11 cellular contexts compared by ENCODE assay signal in the genomic region with DNA sequence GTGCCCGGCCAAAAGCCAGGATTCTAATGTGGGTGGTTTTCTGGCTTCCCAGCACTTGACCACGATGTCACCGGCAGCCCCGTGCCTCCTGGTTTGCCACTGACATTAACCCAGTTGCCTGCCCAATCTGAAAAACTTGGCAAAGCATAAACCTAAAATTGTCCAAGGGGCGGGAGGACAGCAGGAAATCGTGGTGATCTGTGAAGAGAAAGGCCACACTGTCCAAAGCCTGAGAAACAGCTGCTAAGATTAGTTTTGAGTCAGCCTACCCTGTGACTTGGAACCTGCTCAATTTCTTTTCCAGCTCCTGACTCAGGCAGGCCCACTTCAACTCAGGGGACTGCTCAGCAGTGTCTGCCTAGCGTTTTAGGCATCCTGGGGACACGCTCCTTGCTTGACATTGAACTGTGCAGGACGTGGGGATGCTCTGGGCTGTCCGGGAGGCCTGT. TPM values are rescaled to one million over a fixed set of nuclear protein-coding genes. Genes with fewer than 3 reads are reported as not detected.
DNase-seq lines count a peak whose midpoint lies in the region; FAIRE-seq and TF ChIP-seq lines count a peak whose summit lies in the region.
"Had no signal": no experiment of that assay in that cellular context is flagged by ENCODE, and none has a peak within 500 bp of the region (broad histone marks: within the 10 kb centered on the region; RNA-seq: fewer than 3 reads in every experiment).

No MANE protein-coding gene starts in this region.

- POLR2A ChIA-PET in CD4-positive, alpha-beta memory T cell (lab: Charles Lee; ENCODE audit: partially characterized antibody) = interaction anchor here (1.1 kb wide), 1 partner anchor 10 kb away, joined by 3 read pairs; a partner anchor contains a TSS

- H3K27ac Mint-ChIP-seq in CD4-positive, alpha-beta memory T cell = peak overlapping the region in 1 of 7 donors; percentile 29
- H3K27ac Mint-ChIP-seq: activated T-helper 2 cell treated with anti-CD3 and anti-CD28 coated beads, Interferon-gamma antibody, Interleukin-2, Interleukin-4, amounts not matched to agents 10 μg/mL and 5 μg/mL and 100 μg/mL, durations not matched to agents 14 hours and 24 hours and 36 hours had no signal

- H3K4me1 Mint-ChIP-seq in CD4-positive, alpha-beta memory T cell = peaks cover 0 to 6% (median 2%) of the 10 kb centered on the region in 4 donors

- peak; percentile 84 for FAIRE-seq in RCC 7860 (lab: Jason Lieb, UNC)
- FAIRE-seq: keratinocyte had no signal

- H3K27me3 Mint-ChIP-seq in CD4-positive, alpha-beta memory T cell = no peaks in the 10 kb centered on the region

- no peaks in the 10 kb centered on the region for H3K27me3 ChIP-seq in esophagus (ENCODE audit: control insufficient read depth in 1 of 2, insufficient read depth in 2 of 2, low read length in 2 of 2)
- H3K27me3 ChIP-seq in uterus = no peaks in the 10 kb centered on the region
- no peaks in the 10 kb centered on the region for H3K27me3 ChIP-seq in CD4-positive, alpha-beta memory T cell (ENCODE audit: insufficient read depth, low read length)
- H3K27me3 ChIP-seq: SJSA1 had no signal

- H3K4me3 Mint-ChIP-seq in CD4-positive, alpha-beta memory T cell = no peak overlapping the region

- WGBS in esophagus, 2 donors = 62 to 67% methylated on average over 10 of the region's 10 CpGs

- peak in 1 of 2 donors; percentile 19 for TF ChIP-seq POLR2A in uterus (IDR thresholded peaks at IDR 0.05)

- no peaks in the 10 kb centered on the region for H3K4me1 ChIP-seq in esophagus (ENCODE audit: control insufficient read depth in 2 of 2, insufficient read depth in 2 of 2, low read length in 1 of 2)
- H3K4me1 ChIP-seq in uterus = no peaks in the 10 kb centered on the region
- H3K4me1 ChIP-seq in CD4-positive, alpha-beta memory T cell (ENCODE audit: insufficient read depth, low read length) = no peaks in the 10 kb centered on the region

- H3K36me3 ChIP-seq in esophagus (ENCODE audit: control insufficient read depth in 2 of 2, insufficient read depth in 2 of 2, low read length in 1 of 2) (peaks cover 5 to 10% of the 10 kb centered on the region in 2 donors), uterus (no peaks in the 10 kb centered on the region)
- H3K36me3 ChIP-seq in CD4-positive, alpha-beta memory T cell (ENCODE audit: insufficient read depth, low read length) = peaks cover 11% of the 10 kb centered on the region

- DNase-seq in RCC 7860 (ENCODE audit: low spot score) (peak; percentile 75), mucosa of gallbladder (ENCODE audit: low spot score) (peak; percentile 58), uterus (peak; percentile 68 to 82), DMS153 treated with DMSO at 0.1 percent for 48 hours (lab: John Stamatoyannopoulos, UW; ENCODE audit: unreplicated experiment) (no peak)
- DNase-seq in CD4-positive, alpha-beta memory T cell = no peak
- no peak for DNase-seq in stimulated activated CD4-positive, alpha-beta T cell treated with anti-CD3 and anti-CD28 coated beads, Interleukin-12 subunit alpha, Interleukin-12 subunit beta, amount 100 ng/mL, for 4 hours

- H3K9me3 Mint-ChIP-seq in CD4-positive, alpha-beta memory T cell = no peaks in the 10 kb centered on the region
- H3K9me3 Mint-ChIP-seq: activated T-helper 2 cell treated with anti-CD3 and anti-CD28 coated beads, Interferon-gamma antibody, Interleukin-2, Interleukin-4, amounts not matched to agents 10 μg/mL and 5 μg/mL and 100 μg/mL, durations not matched to agents 14 hours and 24 hours and 36 hours had no signal

- H3K27ac ChIP-seq in esophagus (ENCODE audit: low read depth in 2 of 2, low read length in 1 of 2) = peak overlapping the region; percentile 38 to 48
- peak overlapping the region; percentile 87 to 90 for H3K27ac ChIP-seq in uterus
- no peak overlapping the region for H3K27ac ChIP-seq in CD4-positive, alpha-beta memory T cell (ENCODE audit: low read depth, low read length)
- H3K27ac ChIP-seq: HL-60, SJSA1 had no signal

- H3K4me3 ChIP-seq in esophagus (ENCODE audit: low read depth in 1 of 2, low read length in 2 of 2) (no peak overlapping the region), uterus (no peak overlapping the region)
- no peak overlapping the region for H3K4me3 ChIP-seq in CD4-positive, alpha-beta memory T cell (ENCODE audit: low read length in 2 of 2)
- H3K4me3 ChIP-seq: SJSA1 had no signal

- no peak for TF ChIP-seq CTCF in uterus (IDR thresholded peaks at IDR 0.05)

- peaks cover 4 to 19% of the 10 kb centered on the region in 2 donors for H3K36me3 Mint-ChIP-seq in CD4-positive, alpha-beta memory T cell

- intact Hi-C loops in uterus (cut with DNase I; ENCODE audit: low total_unique reads) = no loop called here
- intact Hi-C loops in CD4-positive, alpha-beta memory T cell (cut with micrococcal nuclease) = no loop called here

- no peaks in the 10 kb centered on the region for H3K9me3 ChIP-seq in esophagus (ENCODE audit: control insufficient read depth in 2 of 2, insufficient read depth in 1 of 2, low read depth in 1 of 2, low read length in 1 of 2)
- no peaks in the 10 kb centered on the region for H3K9me3 ChIP-seq in uterus
- no peaks in the 10 kb centered on the region for H3K9me3 ChIP-seq in CD4-positive, alpha-beta memory T cell (ENCODE audit: control insufficient read depth in 1 of 2, low read length in 2 of 2)
- H3K9me3 ChIP-seq: SJSA1 had no signal

- CTCF ChIA-PET in CD4-positive, alpha-beta memory T cell (lab: Charles Lee; ENCODE audit: partially characterized antibody) = no interaction called here

RNA-seq across cellular contexts. Expression of a gene that starts 8.2 kb away (rescaled TPM):
- under 1 TPM in 1 of 2 donors, not detected in 1; 0.04 TPM for polyA plus RNA-seq in esophagus
- total RNA-seq in mucosa of gallbladder (21.4 TPM), uterus (under 1 TPM in 1 of 4 donors, not detected in 3; 0.27 TPM)
- not detected for total RNA-seq in CD4-positive, alpha-beta memory T cell
- not detected for polyA plus RNA-seq in CD4-positive, alpha-beta memory T cell
- total RNA-seq: SJSA1 had no signal
- polyA plus RNA-seq: keratinocyte had no signal

RNA-seq across cellular contexts. Expression of a gene that starts 10.0 kb away (rescaled TPM):
- polyA plus RNA-seq in esophagus = 1 to 10 TPM; 7.8 to 8.1 TPM
- total RNA-seq in mucosa of gallbladder (12.9 TPM), uterus (10 to 100 TPM in 1 of 4 donors, 1 to 10 TPM in 2, under 1 TPM in 1; 0.88 to 10.5 (median 8.0) TPM)
- total RNA-seq in CD4-positive, alpha-beta memory T cell = 10 to 100 TPM; 18.9 to 20.0 TPM
- polyA plus RNA-seq in CD4-positive, alpha-beta memory T cell = 10 to 100 TPM in 1 of 2 donors, 1 to 10 TPM in 1; 5.7 to 12.7 TPM

RNA-seq across cellular contexts. Expression of a gene that starts 10.4 kb away (rescaled TPM):
- polyA plus RNA-seq in esophagus = 10 to 100 TPM; 27.3 to 33.8 TPM
- total RNA-seq in mucosa of gallbladder = 138 TPM
- total RNA-seq in uterus = 100 to 1,000 TPM in 1 of 4 donors, 10 to 100 TPM in 3; 27.9 to 114 (median 37.3) TPM
- total RNA-seq in CD4-positive, alpha-beta memory T cell = 10 to 100 TPM; 61.3 to 72.2 TPM
- polyA plus RNA-seq in CD4-positive, alpha-beta memory T cell = 10 to 100 TPM; 39.0 to 85.8 TPM

Comparison
In these comparisons a context has a peak if more than half of its experiments do, and no peak if none do; other contexts are left out.
1. DNase-seq: peak in RCC 7860 (single experiment), mucosa of gallbladder (single experiment) and uterus (2 of 2); none in CD4-positive, alpha-beta memory T cell (0 of 5), stimulated activated CD4-positive, alpha-beta T cell treated with anti-CD3 and anti-CD28 coated beads, Interleukin-12 subunit alpha, Interleukin-12 subunit beta, amount 100 ng/mL, for 4 hours (single experiment) and DMS153 treated with DMSO at 0.1 percent for 48 hours (single experiment).
2. RNA of a gene that starts 8.2 kb away (total RNA-seq): 21.4 TPM in mucosa of gallbladder (single experiment); 0.27 TPM in uterus and not detected in CD4-positive, alpha-beta memory T cell; every median in the first group is over 10 times any median in the second.